ENCODE assay signal across 10 cellular contexts in genomic region chr17:8001976-8002645, GRCh38. TPM values are rescaled to one million over a fixed set of nuclear protein-coding genes. Genes with fewer than 3 reads are reported as not detected.
DNase-seq lines count a peak whose midpoint lies in the region; ATAC-seq and TF ChIP-seq lines count a peak whose summit lies in the region.
"Had no signal": no experiment of that assay in that cellular context is flagged by ENCODE, and none has a peak within 500 bp of the region (broad histone marks: within the 10 kb centered on the region; RNA-seq: fewer than 3 reads in every experiment).

GUCY2D (plus strand) TSS chr17:8002615; CDS start chr17:8003048, 433 bp downstream.

- no peak within 1 kb of the TSS for H3K4me3 ChIP-seq in Panc1 (ENCODE audit: low read depth in 2 of 2, low read length in 2 of 2)
- peak within 1 kb of the TSS; percentile 38; the same call in 1 of the 2 replicates for H3K4me3 ChIP-seq in iPS-18c (ENCODE audit: insufficient read depth, low read depth, low read length)
- H3K4me3 ChIP-seq in spleen: peak within 1 kb of the TSS in 6 of 8 donors; percentile 1 to 59 (median 18)
- H3K4me3 ChIP-seq in colonic mucosa: no peak within 1 kb of the TSS

- no peak within 1 kb of the TSS for H3K27ac ChIP-seq in Panc1 (ENCODE audit: low read length)
- H3K27ac ChIP-seq in spleen: no peak within 1 kb of the TSS
- H3K27ac ChIP-seq in colonic mucosa: no peak within 1 kb of the TSS

- POLR2A ChIA-PET in Panc1 (lab: Charles Lee): no interaction called here

- in situ Hi-C loops in Panc1 (cut with HindIII; ENCODE audit: low pct_unique_long_range_greater_than_20kb, low sequenced_read_pairs): no loop called here

- H3K36me3 ChIP-seq in Panc1 (ENCODE audit: control insufficient read depth, insufficient read depth, low read length): no peaks in the 10 kb centered on the region
- no peaks in the 10 kb centered on the region for H3K36me3 ChIP-seq in spleen
- H3K36me3 ChIP-seq in colonic mucosa: no peaks in the 10 kb centered on the region

- peak within 1 kb of the TSS in 1 of 2 donors; percentile 37 for H3K9ac ChIP-seq in colonic mucosa (ENCODE audit: low read depth in 2 of 2, low read length in 2 of 2)

- no peaks in the 10 kb centered on the region for H3K9me3 ChIP-seq in Panc1 (ENCODE audit: control insufficient read depth, insufficient read depth, low read depth, low read length)
- H3K9me3 ChIP-seq in iPS-18c (ENCODE audit: control insufficient read depth, insufficient read depth, low read length): peaks cover 3% of the 10 kb centered on the region
- no peaks in the 10 kb centered on the region for H3K9me3 ChIP-seq in spleen
- H3K9me3 ChIP-seq in colonic mucosa: no peaks in the 10 kb centered on the region

- no TSS peak for BruUV-seq in Panc1 (replicated peaks; lab: Mats Ljungman, UMichigan)

- H3K27me3 ChIP-seq in Panc1 (ENCODE audit: control insufficient read depth, insufficient read depth, low read length) (peaks cover 6% of the 10 kb centered on the region; the same call in 1 of the 2 replicates), spleen (replicated peaks in 1 of 7) (peaks cover 11 to 83% (median 33%) of the 10 kb centered on the region in 7 donors), colonic mucosa (peaks cover 46% of the 10 kb centered on the region)

- intact Hi-C loops in Panc1 (cut with micrococcal nuclease; ENCODE audit: unreplicated experiment): no loop called here
- intact Hi-C loops in spleen (cut with DNase I; ENCODE audit: low total_unique reads): no loop called here
- intact Hi-C loops in colonic mucosa (cut with DNase I): no loop called here

- H3K4me1 ChIP-seq in Panc1 (ENCODE audit: control insufficient read depth, insufficient read depth, low read length) (0 out of 2 replicates have a peak, but pooled peaks cover under 1% of the 10 kb centered on the region), spleen (peaks cover 6 to 25% (median 17%) of the 10 kb centered on the region in 6 donors), colonic mucosa (peaks cover 3% of the 10 kb centered on the region)

- DNase-seq in SKM-1 treated with dmso at 0.1 percent for 144 hours (lab: John Stamatoyannopoulos, UW; ENCODE audit: unreplicated experiment) (peak; percentile 11), SKM-1 (lab: John Stamatoyannopoulos, UW; ENCODE audit: unreplicated experiment) (no peak), Panc1 (ENCODE audit: low read depth, low spot score) (no peak), spleen (peak; percentile 87), middle frontal gyrus (ENCODE audit: extremely low spot score, low spot score) (no peak), colonic mucosa (no peak)
- DNase-seq: ACHN, midbrain had no signal

- no peak for TF ChIP-seq POLR2A in spleen (IDR thresholded peaks at IDR 0.05)

- TF ChIP-seq CTCF in Panc1 (IDR thresholded peaks at IDR 0.05) (no peak), spleen (IDR thresholded peaks at IDR 0.05 in 8 of 11, conservative IDR thresholded peaks at IDR 0.05 in 3 of 11) (no peak), colonic mucosa (IDR thresholded peaks at IDR 0.05) (no peak)

- ATAC-seq in Panc1 (peak; percentile 30; the same call in 1 of the 2 replicates), HG02852 (IDR thresholded peaks at IDR 0.05; ENCODE audit: unreplicated experiment) (no peak)

- WGBS in spleen, 5 donors: 5 to 14% (median 6%) methylated on average over 10 to 12 of the region's 12 CpGs

- CTCF ChIA-PET in Panc1 (lab: Charles Lee): interaction anchor here (0.6 to 0.7 kb wide), 2 partner anchors 12 to 19 kb away, joined by 3 to 4 read pairs; no protein-coding TSS in a partner anchor

RNA-seq across cellular contexts. Expression of gene GUCY2D, which starts in this region (rescaled TPM):
- not detected for total RNA-seq in Panc1 (2021; ENCODE audit: unreplicated experiment)
- not detected for polyA plus RNA-seq in Panc1 (2012; ENCODE audit: insufficient read length)
- under 1 TPM in 2 of 7 donors, not detected in 5; 0.07 to 0.43 TPM for total RNA-seq in spleen
- polyA plus RNA-seq in spleen: under 1 TPM in 1 of 3 donors, not detected in 2; 0.03 TPM
- total RNA-seq in colonic mucosa: under 1 TPM; 0.21 to 0.37 TPM

Comparison
In these comparisons a context has a peak if more than half of its experiments do, and no peak if none do; other contexts are left out.
1. Peak in ATAC-seq in Panc1; RNA of the gene not detected or under 1 TPM.
2. Peak in DNase-seq and H3K4me3 ChIP-seq in spleen; RNA of the gene not detected or under 1 TPM.